Comparison of ENCODE assay signal across 23 cellular contexts in genomic region chr6:108763931-108764579, GRCh38.
DNase-seq lines count a peak whose midpoint lies in the region; ATAC-seq and TF ChIP-seq lines count a peak whose summit lies in the region.
"Had no signal": no experiment of that assay in that cellular context is flagged by ENCODE, and none has a peak within 500 bp of the region (broad histone marks: within the 10 kb centered on the region; RNA-seq: fewer than 3 reads in every experiment).

No MANE protein-coding gene starts in this region.

- no peak for TF ChIP-seq CTCF in left ventricle myocardium inferior (IDR thresholded peaks at IDR 0.05; ENCODE audit: borderline replicate concordance)
- TF ChIP-seq CTCF in osteocyte (IDR thresholded peaks at IDR 0.05): no peak

- DNase-seq in left ventricle myocardium inferior: no peak
- no peak for DNase-seq in left ventricle myocardium superior
- no peak for DNase-seq in left colon
- peak; percentile 67 for DNase-seq in osteocyte (ENCODE audit: extremely low spot score, unreplicated experiment)
- no peak for DNase-seq in SKM-1 (lab: John Stamatoyannopoulos, UW; ENCODE audit: unreplicated experiment)
- DNase-seq in NCI-H2107 (lab: John Stamatoyannopoulos, UW): no peak
- no peak for DNase-seq in NCI-H1417 (lab: John Stamatoyannopoulos, UW)
- no peak for DNase-seq in hypothalamus (lab: John Stamatoyannopoulos, UW)
- DNase-seq: CD4-positive, alpha-beta memory T cell; COR-L47; DMS53; H9; Kasumi-1; NCI-H1105 treated with DMSO at 0.1 percent for 48 hours; NCI-H2029 treated with DMSO at 0.1 percent for 48 hours; NCI-H2227 treated with DMSO at 0.1 percent for 48 hours; NCI-H69; Right ventricle myocardium superior; RPMI8226 had no signal

- H3K4me3 Mint-ChIP-seq in osteocyte (ENCODE audit: unreplicated experiment): no peak overlapping the region
- H3K4me3 Mint-ChIP-seq: CD4-positive, alpha-beta memory T cell; GM23338; H9 had no signal

- no peak overlapping the region for H3K4me3 ChIP-seq in left ventricle myocardium inferior
- H3K4me3 ChIP-seq: BLaER1, GM23338, K562, SJSA1 had no signal

- H3K9me3 ChIP-seq in left ventricle myocardium inferior (replicated peaks): no peaks in the 10 kb centered on the region
- H3K9me3 ChIP-seq: BLaER1, SJSA1 had no signal

- no peaks in the 10 kb centered on the region for H3K36me3 Mint-ChIP-seq in osteocyte (ENCODE audit: unreplicated experiment)
- H3K36me3 Mint-ChIP-seq: CD4-positive, alpha-beta memory T cell had no signal

- no peaks in the 10 kb centered on the region for H3K9me3 Mint-ChIP-seq in osteocyte (ENCODE audit: unreplicated experiment)
- H3K9me3 Mint-ChIP-seq: CD4-positive, alpha-beta memory T cell; GM23338; H9 had no signal

- peaks cover 15% of the 10 kb centered on the region for H3K4me1 Mint-ChIP-seq in osteocyte (ENCODE audit: unreplicated experiment)

- intact Hi-C loops in left ventricle myocardium inferior (cut with micrococcal nuclease): no loop called here
- intact Hi-C loops in left ventricle myocardium superior (cut with micrococcal nuclease): no loop called here
- intact Hi-C loops in left colon (cut with DNase I, micrococcal nuclease): no loop called here

- H3K27ac ChIP-seq in left ventricle myocardium inferior (replicated peaks): peak overlapping the region; percentile 38
- H3K27ac ChIP-seq: BLaER1, SJSA1 had no signal

- H3K27ac Mint-ChIP-seq in osteocyte (ENCODE audit: unreplicated experiment): no peak overlapping the region
- H3K27ac Mint-ChIP-seq: CD4-positive, alpha-beta memory T cell; GM23338; H9 had no signal

- H3K36me3 ChIP-seq in left ventricle myocardium inferior: no peaks in the 10 kb centered on the region
- H3K36me3 ChIP-seq: BLaER1, SJSA1 had no signal

- H3K4me1 ChIP-seq in left ventricle myocardium inferior: peaks cover 29% of the 10 kb centered on the region
- H3K4me1 ChIP-seq: BLaER1, SJSA1 had no signal

- no peak for ATAC-seq in left ventricle myocardium superior
- peak; percentile 62 for ATAC-seq in left colon
- ATAC-seq: GM23338, K562 had no signal

- peaks cover 26% of the 10 kb centered on the region for H3K27me3 Mint-ChIP-seq in osteocyte (ENCODE audit: unreplicated experiment)

- H3K27me3 ChIP-seq in left ventricle myocardium inferior (ENCODE audit: low read depth): no peaks in the 10 kb centered on the region
- H3K27me3 ChIP-seq: BLaER1, SJSA1 had no signal
